11 cellular contexts compared by ENCODE assay signal in genomic region chr5:62342476-62342837, GRCh38. TPM values are rescaled to one million over a fixed set of nuclear protein-coding genes. Genes with fewer than 3 reads are reported as not detected.
A peak's percentile ranks its signal among the peaks of the same experiment; 100 is the strongest.
DNase-seq lines count a peak whose midpoint lies in the region; ATAC-seq and TF ChIP-seq lines count a peak whose summit lies in the region.
"Had no signal": no experiment of that assay in that cellular context is flagged by ENCODE, and none has a peak within 500 bp of the region (broad histone marks: within the 10 kb centered on the region; RNA-seq: fewer than 3 reads in every experiment).

No MANE protein-coding gene starts in this region.

- peak overlapping the region; percentile 77 for H3K27ac Mint-ChIP-seq in activated naive CD8-positive, alpha-beta T cell treated with anti-CD3 and anti-CD28 coated beads, Interleukin-2, amount 50 U/mL, for 24 hours
- H3K27ac Mint-ChIP-seq in osteocyte (ENCODE audit: unreplicated experiment): no peak overlapping the region

- H3K27me3 Mint-ChIP-seq in activated naive CD8-positive, alpha-beta T cell treated with anti-CD3 and anti-CD28 coated beads, Interleukin-2, amount 50 U/mL, for 24 hours: no peaks in the 10 kb centered on the region
- no peaks in the 10 kb centered on the region for H3K27me3 Mint-ChIP-seq in osteocyte (ENCODE audit: unreplicated experiment)

- H3K9me3 ChIP-seq in effector memory CD4-positive, alpha-beta T cell (ENCODE audit: control insufficient read depth, low read length): no peaks in the 10 kb centered on the region
- H3K9me3 ChIP-seq in OCI-LY7 (ENCODE audit: low read length): no peaks in the 10 kb centered on the region

- intact Hi-C loops in OCI-LY7 (cut with micrococcal nuclease; ENCODE audit: unreplicated experiment): no loop called here

- H3K27ac ChIP-seq in effector memory CD4-positive, alpha-beta T cell (ENCODE audit: insufficient read depth, low read length, poor library complexity, severe bottlenecking): no peak overlapping the region
- no peak overlapping the region for H3K27ac ChIP-seq in OCI-LY7 (ENCODE audit: low read depth, low read length, poor library complexity, severe bottlenecking)

- H3K4me1 ChIP-seq in effector memory CD4-positive, alpha-beta T cell (ENCODE audit: control insufficient read depth, insufficient read depth, low read length, poor library complexity, severe bottlenecking): peaks cover 13% of the 10 kb centered on the region
- no peaks in the 10 kb centered on the region for H3K4me1 ChIP-seq in OCI-LY7 (ENCODE audit: insufficient read depth, low read length, poor library complexity, severe bottlenecking)

- no peak overlapping the region for H3K4me3 ChIP-seq in effector memory CD4-positive, alpha-beta T cell (ENCODE audit: insufficient read depth, low read depth, low read length, poor library complexity, severe bottlenecking)
- H3K4me3 ChIP-seq in OCI-LY7 (ENCODE audit: low read depth, low read length, poor library complexity, severe bottlenecking): no peak overlapping the region
- H3K4me3 ChIP-seq: skin epidermis had no signal

- H3K4me3 Mint-ChIP-seq in activated naive CD8-positive, alpha-beta T cell treated with anti-CD3 and anti-CD28 coated beads, Interleukin-2, amount 50 U/mL, for 24 hours: no peak overlapping the region
- H3K4me3 Mint-ChIP-seq in osteocyte (ENCODE audit: unreplicated experiment): no peak overlapping the region

- TF ChIP-seq CTCF in osteocyte (IDR thresholded peaks at IDR 0.05): no peak
- no peak for TF ChIP-seq CTCF in OCI-LY7 (conservative IDR thresholded peaks at IDR 0.05; ENCODE audit: low read length)

- CTCF ChIA-PET in OCI-LY7 (lab: Charles Lee; ENCODE audit: unreplicated experiment): no interaction called here

- no peaks in the 10 kb centered on the region for H3K9me3 Mint-ChIP-seq in activated naive CD8-positive, alpha-beta T cell treated with anti-CD3 and anti-CD28 coated beads, Interleukin-2, amount 50 U/mL, for 24 hours
- H3K9me3 Mint-ChIP-seq in osteocyte (ENCODE audit: unreplicated experiment): no peaks in the 10 kb centered on the region

- H3K4me2 ChIP-seq in OCI-LY7 (ENCODE audit: low read length): no peak overlapping the region

- peak; percentile 49 for ATAC-seq in GM18867 (IDR thresholded peaks at IDR 0.05; ENCODE audit: unreplicated experiment)
- ATAC-seq in GM21390 (IDR thresholded peaks at IDR 0.05; ENCODE audit: unreplicated experiment): peak; percentile 61
- peak; percentile 44 for ATAC-seq in HG03097 (IDR thresholded peaks at IDR 0.05; ENCODE audit: low FRiP score, unreplicated experiment)
- no peak for ATAC-seq in activated naive CD8-positive, alpha-beta T cell treated with anti-CD3 and anti-CD28 coated beads, Interleukin-2, amount 50 U/mL, for 24 hours
- ATAC-seq: PC-3 had no signal

- H2AFZ ChIP-seq in OCI-LY7 (ENCODE audit: low read length): no peak overlapping the region

- no TSS peak for BruUV-seq in OCI-LY7 (replicated peaks; lab: Mats Ljungman, UMichigan)

- H4K20me1 ChIP-seq in OCI-LY7 (ENCODE audit: insufficient read depth, low read length): no peaks in the 10 kb centered on the region; the same call in none of the 2 replicates

- DNase-seq in activated naive CD8-positive, alpha-beta T cell treated with anti-CD3 and anti-CD28 coated beads, Interleukin-2, amount 50 U/mL, for 24 hours: no peak
- DNase-seq in osteocyte (ENCODE audit: extremely low spot score, unreplicated experiment): no peak
- no peak for DNase-seq in effector memory CD4-positive, alpha-beta T cell
- no peak for DNase-seq in NCI-H2171 (lab: John Stamatoyannopoulos, UW)
- no peak for DNase-seq in OCI-LY7 (ENCODE audit: low spot score)
- DNase-seq: NCI-H1048, PC-3 had no signal

- no peaks in the 10 kb centered on the region for H3K36me3 ChIP-seq in effector memory CD4-positive, alpha-beta T cell (ENCODE audit: control insufficient read depth, insufficient read depth, low read length)
- H3K36me3 ChIP-seq in OCI-LY7 (ENCODE audit: insufficient read depth, low read length): peaks cover 27% of the 10 kb centered on the region

- POLR2A ChIA-PET in OCI-LY7 (lab: Charles Lee): no interaction called here

- H3K4me1 Mint-ChIP-seq in activated naive CD8-positive, alpha-beta T cell treated with anti-CD3 and anti-CD28 coated beads, Interleukin-2, amount 50 U/mL, for 24 hours: peaks cover 56% of the 10 kb centered on the region
- peaks cover 2% of the 10 kb centered on the region for H3K4me1 Mint-ChIP-seq in osteocyte (ENCODE audit: unreplicated experiment)

- H3K27me3 ChIP-seq in effector memory CD4-positive, alpha-beta T cell (replicated peaks; ENCODE audit: control insufficient read depth, insufficient read depth, low read length, poor library complexity, severe bottlenecking): no peaks in the 10 kb centered on the region

- H3K36me3 Mint-ChIP-seq in activated naive CD8-positive, alpha-beta T cell treated with anti-CD3 and anti-CD28 coated beads, Interleukin-2, amount 50 U/mL, for 24 hours (ENCODE audit: low read depth): peaks cover 32% of the 10 kb centered on the region
- H3K36me3 Mint-ChIP-seq in osteocyte (ENCODE audit: unreplicated experiment): no peaks in the 10 kb centered on the region

- H3K79me2 ChIP-seq in OCI-LY7 (ENCODE audit: insufficient read depth, low read depth, low read length): peaks cover 100% of the 10 kb centered on the region

- H3K9me2 ChIP-seq in OCI-LY7 (ENCODE audit: insufficient read depth, low read length): no peaks in the 10 kb centered on the region

RNA-seq across cellular contexts. Expression of gene KIF2A, which starts 36.5 kb away (rescaled TPM):
- total RNA-seq in osteocyte (38.7 and 40.4 TPM in 2 replicates), OCI-LY7 (2022) (90.7 and 112 TPM in 2 replicates)
- total RNA-seq in OCI-LY7 (2014; rRNA removed; shearing (Covaris generic)): 50.3 and 56.9 TPM in 2 replicates
